In the genomic region with DNA sequence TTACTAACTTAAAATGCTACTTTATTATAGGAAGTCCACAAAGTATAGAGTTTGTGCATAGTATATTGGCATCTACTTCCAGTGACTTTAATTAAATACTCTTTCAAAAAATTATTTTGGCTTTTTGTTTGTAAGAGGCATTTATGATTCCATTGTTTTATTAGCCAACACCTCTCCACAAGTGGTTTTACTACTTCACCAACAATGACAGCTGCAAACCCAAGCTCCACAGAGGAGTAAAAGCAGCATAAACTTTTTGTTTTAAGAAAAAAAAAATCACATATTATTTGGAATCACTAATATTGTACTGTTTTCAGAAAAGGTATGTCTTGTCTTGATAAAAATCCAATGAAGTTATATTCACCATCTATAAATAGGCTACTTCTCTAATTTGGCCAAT, we compare ENCODE assay signal across 22 cellular contexts.
"Had no signal": no experiment of that assay in that cellular context is flagged by ENCODE, and none has a peak within 500 bp of the region (broad histone marks: within the 10 kb centered on the region; RNA-seq: fewer than 3 reads in every experiment).

No MANE protein-coding gene starts in this region.

- ATAC-seq: effector memory CD8-positive, alpha-beta T cell; foreskin keratinocyte; gastroesophageal sphincter; heart left ventricle; left colon; left lobe of liver; left ventricle myocardium superior; lower lobe of right lung; mucosa of descending colon had no signal

- H3K4me2 ChIP-seq: hepatocyte had no signal

- H3K79me2 ChIP-seq: hepatocyte had no signal

- H3K4me3 ChIP-seq: colonic mucosa, esophagus muscularis mucosa, gastroesophageal sphincter, heart left ventricle, hepatocyte, lower lobe of right lung, mucosa of descending colon had no signal

- H3K27me3 ChIP-seq: colonic mucosa, esophagus muscularis mucosa, foreskin keratinocyte, gastroesophageal sphincter, heart left ventricle, hepatocyte had no signal

- H3K4me1 ChIP-seq: colonic mucosa, esophagus muscularis mucosa, foreskin keratinocyte, gastroesophageal sphincter, heart left ventricle, lower lobe of right lung had no signal

- H3K27me3 Mint-ChIP-seq: dendritic cell treated with granulocyte-macrophage colony-stimulating factor and Interleukin-4, amounts not matched to agents 40 ng/mL and 50 ng/mL, for 4 days; effector memory CD8-positive, alpha-beta T cell; naive B cell had no signal

- H3K4me1 Mint-ChIP-seq: immature natural killer cell, mesothelial cell of epicardium, naive B cell had no signal

- H3K27ac ChIP-seq: colonic mucosa, esophagus muscularis mucosa, foreskin keratinocyte, gastroesophageal sphincter, heart left ventricle, hepatocyte, lower lobe of right lung had no signal

- H3K27ac Mint-ChIP-seq: dendritic cell treated with granulocyte-macrophage colony-stimulating factor and Interleukin-4, amounts not matched to agents 40 ng/mL and 50 ng/mL, for 4 days; effector memory CD8-positive, alpha-beta T cell; immature natural killer cell; naive B cell had no signal

- H3K4me3 Mint-ChIP-seq: dendritic cell treated with granulocyte-macrophage colony-stimulating factor and Interleukin-4, amounts not matched to agents 40 ng/mL and 50 ng/mL, for 4 days; effector memory CD8-positive, alpha-beta T cell; immature natural killer cell; mesothelial cell of epicardium; naive B cell had no signal

- H3K36me3 ChIP-seq: colonic mucosa had no signal

- H2AFZ ChIP-seq: hepatocyte had no signal

- H3K9me3 ChIP-seq: colonic mucosa had no signal

- DNase-seq: colonic mucosa; cortex of kidney; effector CD8-positive, alpha-beta T cell; effector memory CD8-positive, alpha-beta T cell; foreskin keratinocyte; heart left ventricle; hypothalamus; immature natural killer cell; islet precursor cell; kidney glomerular epithelial cell; left colon; left ventricle myocardium superior; lower lobe of right lung; mesenchymal stem cell; mucosa of descending colon; naive B cell had no signal
